24 cellular contexts compared by ENCODE assay signal in genomic region chr2:207403141-207403540, GRCh38.
"Had no signal": no experiment of that assay in that cellular context is flagged by ENCODE, and none has a peak within 500 bp of the region (broad histone marks: within the 10 kb centered on the region; RNA-seq: fewer than 3 reads in every experiment).

No MANE protein-coding gene starts in this region.

- DNase-seq: dorsolateral prefrontal cortex; effector CD4-positive, alpha-beta T cell; foreskin melanocyte; immature natural killer cell; islet precursor cell; kidney glomerular epithelial cell; left colon; left ventricle myocardium superior; lower lobe of right lung; naive thymus-derived CD8-positive, alpha-beta T cell; right lobe of liver; small intestine; stimulated activated CD4-positive, alpha-beta T cell treated with anti-CD3 and anti-CD28 coated beads, Interleukin-15, amount 100 ng/mL, for 24 hours; stimulated activated CD4-positive, alpha-beta T cell treated with anti-CD3 and anti-CD28 coated beads, Interleukin-2, amount 100 ng/mL, for 48 hours; stimulated activated CD8-positive, alpha-beta memory T cell treated with anti-CD3 and anti-CD28 coated beads, Interleukin-4, amount 100 ng/mL, for 48 hours; stimulated activated naive CD4-positive, alpha-beta T cell treated with Interleukin-2 at 50 U/mL for 16 hours; stomach; thyroid gland; upper lobe of right lung; uterus had no signal

- H3K9ac ChIP-seq: parathyroid adenoma had no signal

- H3K79me2 ChIP-seq: parathyroid adenoma had no signal

- H3K27ac ChIP-seq: dorsolateral prefrontal cortex, epithelial cell of prostate, lower lobe of right lung, neutrophil, parathyroid adenoma, right lobe of liver, stomach, thyroid gland, upper lobe of right lung had no signal

- H3K4me3 ChIP-seq: dorsolateral prefrontal cortex, esophagus muscularis mucosa, lower lobe of right lung, right lobe of liver, stomach, thyroid gland, upper lobe of right lung, uterus had no signal

- H3K4me1 ChIP-seq: thyroid gland, uterus had no signal

- H2AFZ ChIP-seq: parathyroid adenoma had no signal

- ATAC-seq: left colon; left ventricle myocardium superior; lower lobe of right lung; naive thymus-derived CD8-positive, alpha-beta T cell; upper lobe of right lung had no signal

- H3K36me3 ChIP-seq: esophagus muscularis mucosa, lower lobe of right lung, neutrophil, right lobe of liver, stomach, thyroid gland, upper lobe of right lung, uterus had no signal

- H3K9me3 ChIP-seq: esophagus muscularis mucosa, lower lobe of right lung, neutrophil, stomach, thyroid gland, upper lobe of right lung, uterus had no signal

- H3K27me3 ChIP-seq: dorsolateral prefrontal cortex, esophagus muscularis mucosa, neutrophil, right lobe of liver, stomach, thyroid gland, upper lobe of right lung, uterus had no signal
